Comparison of ENCODE assay signal across 1 cellular context in the genomic region with DNA sequence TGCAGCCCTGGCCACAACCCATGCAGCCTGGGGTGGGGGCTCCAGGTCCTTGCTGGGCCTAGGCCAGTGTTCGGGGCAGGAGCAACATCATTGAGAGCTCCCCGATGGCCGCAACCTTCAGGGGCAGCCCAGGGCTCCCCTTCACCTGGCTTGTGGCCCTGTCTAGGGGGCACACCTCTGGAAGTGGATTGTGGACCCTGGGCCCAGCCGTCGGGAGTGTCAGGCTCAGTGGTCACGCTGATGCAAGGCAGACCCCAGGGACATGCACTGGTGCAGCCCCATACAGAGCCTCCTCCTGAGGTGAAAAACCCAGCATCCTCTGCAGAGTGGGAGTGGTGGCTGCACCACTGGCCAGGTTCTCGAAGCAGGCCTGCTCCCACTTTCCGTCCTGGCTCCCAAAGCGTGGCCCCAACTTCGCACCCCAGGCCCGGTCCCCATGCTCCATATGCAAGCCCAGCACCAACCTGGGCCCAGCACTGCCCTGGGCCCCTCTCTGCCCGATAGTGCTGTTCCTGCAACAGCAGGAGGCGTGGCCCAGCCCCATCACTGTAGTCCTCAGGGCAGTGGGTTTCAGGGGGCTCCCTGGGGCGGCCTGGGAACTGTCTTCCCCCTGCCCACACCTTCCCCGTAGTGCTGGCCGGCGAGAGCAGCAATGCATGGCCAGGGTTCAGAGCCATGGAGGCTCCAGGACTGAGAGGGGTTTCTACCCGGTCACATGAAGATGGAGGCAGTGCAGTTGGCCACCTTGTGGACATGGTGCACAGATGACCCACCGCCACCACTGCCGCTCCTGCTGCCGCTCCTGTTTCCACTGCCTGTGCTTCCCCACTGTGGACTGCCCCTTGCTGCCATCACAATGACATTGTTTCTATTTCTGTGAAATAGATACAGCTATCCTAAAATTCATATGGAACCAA.
TF ChIP-seq lines count a peak whose summit lies in the region.

No MANE protein-coding gene starts in this region.

TF ChIP-seq in HepG2, 621 proteins besides CTCF, POLR2A, EP300 and RAD21 (continued from another document):
- TF ChIP-seq, protein P1, sequence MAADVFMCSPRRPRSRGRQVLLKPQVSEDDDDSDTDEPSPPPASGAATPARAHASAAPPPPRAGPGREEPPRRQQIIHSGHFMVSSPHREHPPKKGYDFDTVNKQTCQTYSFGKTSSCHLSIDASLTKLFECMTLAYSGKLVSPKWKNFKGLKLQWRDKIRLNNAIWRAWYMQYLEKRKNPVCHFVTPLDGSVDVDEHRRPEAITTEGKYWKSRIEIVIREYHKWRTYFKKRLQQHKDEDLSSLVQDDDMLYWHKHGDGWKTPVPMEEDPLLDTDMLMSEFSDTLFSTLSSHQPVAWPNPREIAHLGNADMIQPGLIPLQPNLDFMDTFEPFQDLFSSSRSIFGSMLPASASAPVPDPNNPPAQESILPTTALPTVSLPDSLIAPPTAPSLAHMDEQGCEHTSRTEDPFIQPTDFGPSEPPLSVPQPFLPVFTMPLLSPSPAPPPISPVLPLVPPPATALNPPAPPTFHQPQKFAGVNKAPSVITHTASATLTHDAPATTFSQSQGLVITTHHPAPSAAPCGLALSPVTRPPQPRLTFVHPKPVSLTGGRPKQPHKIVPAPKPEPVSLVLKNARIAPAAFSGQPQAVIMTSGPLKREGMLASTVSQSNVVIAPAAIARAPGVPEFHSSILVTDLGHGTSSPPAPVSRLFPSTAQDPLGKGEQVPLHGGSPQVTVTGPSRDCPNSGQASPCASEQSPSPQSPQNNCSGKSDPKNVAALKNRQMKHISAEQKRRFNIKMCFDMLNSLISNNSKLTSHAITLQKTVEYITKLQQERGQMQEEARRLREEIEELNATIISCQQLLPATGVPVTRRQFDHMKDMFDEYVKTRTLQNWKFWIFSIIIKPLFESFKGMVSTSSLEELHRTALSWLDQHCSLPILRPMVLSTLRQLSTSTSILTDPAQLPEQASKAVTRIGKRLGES (CRISPR knock-in tag; IDR thresholded peaks at IDR 0.05; ENCODE audit: borderline replicate concordance): no peak
